20 cellular contexts compared by ENCODE assay signal in genomic region chr2:65427536-65427935, GRCh38.
"Had no signal": no experiment of that assay in that cellular context is flagged by ENCODE, and none has a peak within 500 bp of the region (broad histone marks: within the 10 kb centered on the region; RNA-seq: fewer than 3 reads in every experiment).

No MANE protein-coding gene starts in this region.

- H3K27ac ChIP-seq: SJSA1, SK-N-MC had no signal

- DNase-seq: Karpas-422, KG1, MG63, NCI-H1092, NCI-H1105 treated with DMSO at 0.1 percent for 48 hours, NCI-H1417 treated with DMSO at 0.1 percent for 48 hours, NCI-H146, NCI-H1694 treated with DMSO at 0.1 percent for 48 hours, NCI-H1930, NCI-H2081, NCI-H2107, NCI-H2227 treated with DMSO at 0.1 percent for 48 hours, NCI-H524, NCI-H526 treated with DMSO at 0.1 percent for 48 hours, NCI-H774, Right ventricle myocardium superior, RPMI8226, SIG-M5 had no signal

- H3K27me3 ChIP-seq: MG63, SJSA1 had no signal

- H3K4me3 ChIP-seq: MG63, SJSA1, SK-N-MC had no signal

- H3K9me3 ChIP-seq: MG63, SJSA1 had no signal
